Comparison of ENCODE assay signal across 9 cellular contexts in genomic region chr5:58891971-58892343, GRCh38.
DNase-seq lines count a peak whose midpoint lies in the region; ATAC-seq, FAIRE-seq and TF ChIP-seq lines count a peak whose summit lies in the region.
"Had no signal": no experiment of that assay in that cellular context is flagged by ENCODE, and none has a peak within 500 bp of the region (broad histone marks: within the 10 kb centered on the region; RNA-seq: fewer than 3 reads in every experiment).

No MANE protein-coding gene starts in this region.

- H3K4me3 Mint-ChIP-seq in activated CD8-positive, alpha-beta T cell treated with anti-CD3 and anti-CD28 coated beads for 36 hours = no peak overlapping the region
- H3K4me3 Mint-ChIP-seq in activated CD8-positive, alpha-beta T cell treated with anti-CD3 and anti-CD28 coated beads, Interleukin-2, amount 10 ng/mL, durations not matched to agents 7 days and 5 days = no peak overlapping the region

- H3K27me3 ChIP-seq in thoracic aorta (replicated peaks; ENCODE audit: insufficient read depth) = no peaks in the 10 kb centered on the region
- H3K27me3 ChIP-seq: thyroid gland had no signal

- peak; percentile 41 for TF ChIP-seq CTCF in activated CD8-positive, alpha-beta T cell treated with anti-CD3 and anti-CD28 coated beads for 36 hours (IDR thresholded peaks at IDR 0.05)
- TF ChIP-seq CTCF in VCaP (conservative IDR thresholded peaks at IDR 0.05) = peak; percentile 63
- no peak for TF ChIP-seq CTCF in thoracic aorta (IDR thresholded peaks at IDR 0.05)

- CTCF ChIA-PET in activated CD8-positive, alpha-beta T cell treated with anti-CD3 and anti-CD28 coated beads for 36 hours (lab: Charles Lee) = interaction anchor here (0.6 to 5.3 kb wide), 20 partner anchors 10 to 490 kb away, joined by 3 to 68 read pairs (median 5); no protein-coding TSS in a partner anchor
- CTCF ChIA-PET in activated CD8-positive, alpha-beta T cell treated with anti-CD3 and anti-CD28 coated beads, Interleukin-2, amount 10 ng/mL, durations not matched to agents 7 days and 5 days (lab: Charles Lee) = interaction anchor here (0.6 to 6.5 kb wide), 18 partner anchors 11 to 781 kb away, joined by 3 to 71 read pairs (median 3); no protein-coding TSS in a partner anchor

- H3K27ac Mint-ChIP-seq in activated CD8-positive, alpha-beta T cell treated with anti-CD3 and anti-CD28 coated beads for 36 hours = no peak overlapping the region
- no peak overlapping the region for H3K27ac Mint-ChIP-seq in activated CD8-positive, alpha-beta T cell treated with anti-CD3 and anti-CD28 coated beads, Interleukin-2, amount 10 ng/mL, durations not matched to agents 7 days and 5 days

- peaks cover 14 to 32% of the 10 kb centered on the region in 2 donors for H3K4me1 ChIP-seq in thoracic aorta (ENCODE audit: control insufficient read depth in 1 of 2, low read depth in 2 of 2)

- no peak for ATAC-seq in activated CD8-positive, alpha-beta T cell treated with anti-CD3 and anti-CD28 coated beads for 36 hours
- no peak for ATAC-seq in activated CD8-positive, alpha-beta T cell treated with anti-CD3 and anti-CD28 coated beads, Interleukin-2, amount 10 ng/mL, durations not matched to agents 7 days and 5 days
- ATAC-seq in thoracic aorta (ENCODE audit: insufficient number of reproducible peaks, low FRiP score, low read depth) (no peak), HG03469 (IDR thresholded peaks at IDR 0.05; ENCODE audit: unreplicated experiment) (no peak), GM18861 (IDR thresholded peaks at IDR 0.05; ENCODE audit: unreplicated experiment) (no peak)

- no peaks in the 10 kb centered on the region for H3K36me3 ChIP-seq in thoracic aorta
- H3K36me3 ChIP-seq: thyroid gland had no signal

- no peaks in the 10 kb centered on the region for H3K36me3 Mint-ChIP-seq in activated CD8-positive, alpha-beta T cell treated with anti-CD3 and anti-CD28 coated beads for 36 hours (ENCODE audit: low read depth)
- no peaks in the 10 kb centered on the region for H3K36me3 Mint-ChIP-seq in activated CD8-positive, alpha-beta T cell treated with anti-CD3 and anti-CD28 coated beads, Interleukin-2, amount 10 ng/mL, durations not matched to agents 7 days and 5 days (ENCODE audit: low read depth)

- no peak for DNase-seq in activated CD8-positive, alpha-beta T cell treated with anti-CD3 and anti-CD28 coated beads for 36 hours
- no peak for DNase-seq in activated CD8-positive, alpha-beta T cell treated with anti-CD3 and anti-CD28 coated beads, Interleukin-2, amount 10 ng/mL, durations not matched to agents 7 days and 5 days
- no peak for DNase-seq in thoracic aorta (ENCODE audit: low spot score)
- DNase-seq in substantia nigra (lab: John Stamatoyannopoulos, UW) = no peak

- H3K4me3 ChIP-seq in thoracic aorta = peak overlapping the region; percentile 59
- H3K4me3 ChIP-seq: thyroid gland had no signal

- no peaks in the 10 kb centered on the region for H3K9me3 Mint-ChIP-seq in activated CD8-positive, alpha-beta T cell treated with anti-CD3 and anti-CD28 coated beads for 36 hours
- no peaks in the 10 kb centered on the region for H3K9me3 Mint-ChIP-seq in activated CD8-positive, alpha-beta T cell treated with anti-CD3 and anti-CD28 coated beads, Interleukin-2, amount 10 ng/mL, durations not matched to agents 7 days and 5 days (ENCODE audit: insufficient read depth)

- POLR2A ChIA-PET in activated CD8-positive, alpha-beta T cell treated with anti-CD3 and anti-CD28 coated beads for 36 hours (lab: Charles Lee) = interaction anchor here (0.6 to 0.7 kb wide), 2 partner anchors 79 to 1545 kb away, joined by 4 read pairs; no protein-coding TSS in a partner anchor
- POLR2A ChIA-PET in activated CD8-positive, alpha-beta T cell treated with anti-CD3 and anti-CD28 coated beads, Interleukin-2, amount 10 ng/mL, durations not matched to agents 7 days and 5 days (lab: Charles Lee) = interaction anchor here (0.7 kb wide), 1 partner anchor 47 kb away, joined by 6 read pairs; no protein-coding TSS in a partner anchor

- no peaks in the 10 kb centered on the region for H3K27me3 Mint-ChIP-seq in activated CD8-positive, alpha-beta T cell treated with anti-CD3 and anti-CD28 coated beads for 36 hours
- peaks cover 9% of the 10 kb centered on the region for H3K27me3 Mint-ChIP-seq in activated CD8-positive, alpha-beta T cell treated with anti-CD3 and anti-CD28 coated beads, Interleukin-2, amount 10 ng/mL, durations not matched to agents 7 days and 5 days (ENCODE audit: low read depth)

- peaks cover 14% of the 10 kb centered on the region for H3K4me1 Mint-ChIP-seq in activated CD8-positive, alpha-beta T cell treated with anti-CD3 and anti-CD28 coated beads for 36 hours (ENCODE audit: low read depth)
- H3K4me1 Mint-ChIP-seq in activated CD8-positive, alpha-beta T cell treated with anti-CD3 and anti-CD28 coated beads, Interleukin-2, amount 10 ng/mL, durations not matched to agents 7 days and 5 days (ENCODE audit: low read depth) = peaks cover 18% of the 10 kb centered on the region

- H3K27ac ChIP-seq in VCaP = no peak overlapping the region
- H3K27ac ChIP-seq in thoracic aorta = peak overlapping the region in 1 of 2 donors; percentile 81
- no peak overlapping the region for H3K27ac ChIP-seq in substantia nigra (ENCODE audit: low read depth, low read length, poor library complexity, severe bottlenecking)

- intact Hi-C loops in activated CD8-positive, alpha-beta T cell treated with anti-CD3 and anti-CD28 coated beads for 36 hours (cut with micrococcal nuclease) = no loop called here

- FAIRE-seq in islet of Langerhans (lab: Jason Lieb, UNC) = peak; percentile 98

- no peaks in the 10 kb centered on the region for H3K9me3 ChIP-seq in thoracic aorta
- H3K9me3 ChIP-seq: thyroid gland had no signal
